Comparison of ENCODE assay signal across 8 cellular contexts in the genomic region with DNA sequence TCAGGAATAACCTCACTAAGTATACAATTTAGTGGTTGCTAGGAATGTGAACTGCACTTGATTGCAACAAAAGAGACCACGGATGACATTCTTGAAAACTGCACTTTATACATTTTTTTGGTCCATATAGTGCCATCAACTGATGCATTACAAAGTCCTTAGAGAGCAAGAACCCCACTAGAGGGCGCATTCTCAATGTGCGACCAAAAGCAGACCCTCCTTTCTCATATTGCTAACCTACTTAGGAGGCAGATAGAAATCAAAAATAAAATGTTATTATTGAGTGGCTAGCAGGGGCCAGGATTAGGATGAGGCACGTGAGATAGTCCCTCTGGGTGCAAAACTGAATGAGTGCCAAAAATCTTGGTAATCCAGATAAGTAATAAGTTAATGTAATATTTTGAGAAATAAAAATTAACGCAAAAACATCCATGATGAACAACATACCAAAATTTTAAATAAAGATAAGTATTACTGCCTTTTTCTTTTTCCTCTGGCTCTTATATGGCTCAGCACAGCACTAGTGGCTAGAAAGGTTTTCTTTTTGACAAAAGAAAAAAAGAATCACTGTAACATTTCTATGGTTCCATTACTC.
A peak's percentile ranks its signal among the peaks of the same experiment; 100 is the strongest.
DNase-seq lines count a peak whose midpoint lies in the region; ATAC-seq, FAIRE-seq and TF ChIP-seq lines count a peak whose summit lies in the region.

No MANE protein-coding gene starts in this region.

- H3K36me3 ChIP-seq in left lung = no peaks in the 10 kb centered on the region

- intact Hi-C loops in left lung (cut with DNase I) = no loop called here

- peak; percentile 30 to 53 for TF ChIP-seq CTCF in left lung (IDR thresholded peaks at IDR 0.05)

- H3K4me3 ChIP-seq in left lung = no peak overlapping the region

- no peak for FAIRE-seq in GM12892 (lab: Jason Lieb, UNC)

- H3K9me3 ChIP-seq in left lung = no peaks in the 10 kb centered on the region

- peak; percentile 40 for DNase-seq in COLO668 (lab: John Stamatoyannopoulos, UW; ENCODE audit: unreplicated experiment)
- DNase-seq in GM12892 (ENCODE audit: insufficient read length) = peak; percentile 2
- DNase-seq in NCI-H1694 (lab: John Stamatoyannopoulos, UW) = peak; percentile 49
- DNase-seq in amniotic stem cell (lab: John Stamatoyannopoulos, UW) = peak; percentile 75
- DNase-seq in left lung = no peak
- no peak for DNase-seq in activated effector memory CD4-positive, alpha-beta T cell treated with anti-CD3 and anti-CD28 coated beads, Interleukin-2, amount 50 U/mL, for 16 hours

- ATAC-seq in HG02798 (IDR thresholded peaks at IDR 0.05; ENCODE audit: poor library complexity, unreplicated experiment) = peak; percentile 84
- peak; percentile 56 for ATAC-seq in left lung
- ATAC-seq in HG02763 (IDR thresholded peaks at IDR 0.05; ENCODE audit: unreplicated experiment) = no peak

- no peaks in the 10 kb centered on the region for H3K27me3 ChIP-seq in left lung

- TF ChIP-seq POLR2A in GM12892 (IDR thresholded peaks at IDR 0.05; ENCODE audit: low read depth, low read length) = no peak

- H3K27ac ChIP-seq in left lung = no peak overlapping the region

- H3K4me1 ChIP-seq in left lung = no peaks in the 10 kb centered on the region

Comparison
In these comparisons a context has a peak if more than half of its experiments do, and no peak if none do; other contexts are left out.
1. DNase-seq: peak in COLO668 (single experiment), GM12892 (single experiment), NCI-H1694 (single experiment) and amniotic stem cell (single experiment); none in left lung (0 of 2) and activated effector memory CD4-positive, alpha-beta T cell treated with anti-CD3 and anti-CD28 coated beads, Interleukin-2, amount 50 U/mL, for 16 hours (single experiment).